In genomic region chr1:20187103-20187812, GRCh38 we compare ENCODE assay signal across 8 cellular contexts. TPM values are rescaled to one million over a fixed set of nuclear protein-coding genes. Genes with fewer than 3 reads are reported as not detected.
A peak's percentile ranks its signal among the peaks of the same experiment; 100 is the strongest.
DNase-seq lines count a peak whose midpoint lies in the region; TF ChIP-seq lines count a peak whose summit lies in the region.

No MANE protein-coding gene starts in this region.

- H3K27ac Mint-ChIP-seq in brain (peak overlapping the region in 4 of 5 experiments; percentile 6 to 65 (median 58)), nephron (peak overlapping the region in 2 of 3 experiments; percentile 46 to 69)

- H3K36me3 Mint-ChIP-seq in brain (no peaks in the 10 kb centered on the region), nephron (ENCODE audit: low read depth) (no peaks in the 10 kb centered on the region)

- WGBS in SK-N-SH (ENCODE audit: low lambda C conversion rate), result 40% methylated on average over 7 of the region's 7 CpGs

- peak overlapping the region in 4 of 5 experiments; percentile 7 to 86 (median 64) for H3K4me3 Mint-ChIP-seq in brain
- H3K4me3 Mint-ChIP-seq in nephron, result peak overlapping the region; percentile 76 to 85 (median 80)

- no peaks in the 10 kb centered on the region for H4K20me1 ChIP-seq in MM.1S (ENCODE audit: insufficient read depth, low read length)
- no peaks in the 10 kb centered on the region for H4K20me1 ChIP-seq in SK-N-SH (ENCODE audit: insufficient read depth)

- H3K4me2 ChIP-seq in MM.1S (ENCODE audit: low read depth, low read length), result no peak overlapping the region
- H3K4me2 ChIP-seq in SK-N-SH, result no peak overlapping the region

- no peaks in the 10 kb centered on the region for H3K9me2 ChIP-seq in MM.1S (replicated peaks; ENCODE audit: insufficient read depth, low read length)
- no peaks in the 10 kb centered on the region for H3K9me2 ChIP-seq in SK-N-SH

- no peaks in the 10 kb centered on the region for H3K36me3 ChIP-seq in MM.1S (replicated peaks; ENCODE audit: insufficient read depth, low read length)
- no peaks in the 10 kb centered on the region for H3K36me3 ChIP-seq in SK-N-SH (replicated peaks in 1 of 2; ENCODE audit: control insufficient read depth in 1 of 2, insufficient read depth in 2 of 2, low read length in 1 of 2)

- H3K4me1 Mint-ChIP-seq in brain, result peaks cover 35% of the 10 kb centered on the region
- peaks cover 53% of the 10 kb centered on the region for H3K4me1 Mint-ChIP-seq in nephron

- DNase-seq in DMS 273 treated with DMSO at 0.1 percent for 48 hours (lab: John Stamatoyannopoulos, UW), result peak; percentile 69
- DNase-seq in NCI-H82 treated with DMSO at 0.1 percent for 48 hours (lab: John Stamatoyannopoulos, UW; ENCODE audit: unreplicated experiment), result peak; percentile 10
- DNase-seq in MM.1S, result no peak
- DNase-seq in SW 1271 (lab: John Stamatoyannopoulos, UW), result no peak
- DNase-seq in SK-N-SH, result no peak
- no peak for DNase-seq in dermis blood vessel endothelial cell

- CTCF ChIA-PET in SK-N-SH (lab: Yijun Ruan, JAX), result interaction anchor here (0.7 to 1.1 kb wide), 3 partner anchors 9 to 174 kb away, joined by 3 read pairs; no protein-coding TSS in a partner anchor

- H3K4me3 ChIP-seq in MM.1S (ENCODE audit: low read length) (no peak overlapping the region), SK-N-SH (ENCODE audit: low read depth in 2 of 2, low read length in 1 of 2) (no peak overlapping the region)

- H3K79me2 ChIP-seq in MM.1S (ENCODE audit: low read length) (no peaks in the 10 kb centered on the region), SK-N-SH (ENCODE audit: insufficient read depth) (no peaks in the 10 kb centered on the region)

- H3F3A ChIP-seq in MM.1S (ENCODE audit: insufficient read depth, low read length) (no peaks in the 10 kb centered on the region), SK-N-SH (replicated peaks; ENCODE audit: insufficient read depth) (no peaks in the 10 kb centered on the region)

- H3K27me3 ChIP-seq in MM.1S (replicated peaks; ENCODE audit: insufficient read depth, low read length), result peaks cover 96% of the 10 kb centered on the region
- H3K27me3 ChIP-seq in SK-N-SH (ENCODE audit: insufficient read depth), result no peaks in the 10 kb centered on the region; the same call in 1 of the 2 replicates

- no peak for TF ChIP-seq RAD21 in SK-N-SH (IDR thresholded peaks at IDR 0.05; ENCODE audit: low read length)

- H3K27me3 Mint-ChIP-seq in brain (peaks cover 41% of the 10 kb centered on the region), nephron (ENCODE audit: low read depth) (peaks cover 17% of the 10 kb centered on the region)

- peaks cover 0 to 5% (median 0%) of the 10 kb centered on the region in 5 experiments for H3K9me3 Mint-ChIP-seq in brain
- no peaks in the 10 kb centered on the region for H3K9me3 Mint-ChIP-seq in nephron

- TF ChIP-seq CTCF in brain (conservative IDR thresholded peaks at IDR 0.05) (no peak), nephron (IDR thresholded peaks at IDR 0.05; ENCODE audit: unreplicated experiment in 3 of 3) (no peak), MM.1S (IDR thresholded peaks at IDR 0.05; ENCODE audit: low read length) (no peak), SK-N-SH (IDR thresholded peaks at IDR 0.05) (no peak)

- H3K4me1 ChIP-seq in MM.1S (ENCODE audit: low read length) (no peaks in the 10 kb centered on the region), SK-N-SH (ENCODE audit: control insufficient read depth in 1 of 2, insufficient read depth in 2 of 2, low read depth in 1 of 2, low read length in 1 of 2) (peaks cover 0 to 3% of the 10 kb centered on the region in 2 experiments; a peak in 1 of 4 replicates)

- H3K27ac ChIP-seq in MM.1S (ENCODE audit: low read length) (no peak overlapping the region), SK-N-SH (ENCODE audit: low read depth in 2 of 2, low read length in 1 of 2) (no peak overlapping the region)

- POLR2A ChIA-PET in SK-N-SH (lab: Yijun Ruan, JAX), result no interaction called here

- H2AFZ ChIP-seq in MM.1S (ENCODE audit: low read length) (no peak overlapping the region), SK-N-SH (ENCODE audit: low read depth) (no peak overlapping the region)

- no peak for TF ChIP-seq EP300 in SK-N-SH (IDR thresholded peaks at IDR 0.05; ENCODE audit: borderline replicate concordance in 1 of 2, low read depth in 1 of 2, low read length in 1 of 2)

- no peak overlapping the region for H3K9ac ChIP-seq in MM.1S (ENCODE audit: low read length)
- no peak overlapping the region for H3K9ac ChIP-seq in SK-N-SH

- H3K9me3 ChIP-seq in MM.1S (replicated peaks; ENCODE audit: insufficient read depth, low read length), result no peaks in the 10 kb centered on the region
- H3K9me3 ChIP-seq in SK-N-SH, result no peaks in the 10 kb centered on the region

TF ChIP-seq in SK-N-SH, 30 proteins besides CTCF, POLR2A, EP300 and RAD21:
- TF ChIP-seq MAX (IDR thresholded peaks at IDR 0.05; ENCODE audit: low read depth), result no peak
- TF ChIP-seq SIN3A (IDR thresholded peaks at IDR 0.05; ENCODE audit: borderline replicate concordance, low read depth, low read length), result no peak
- no peak for TF ChIP-seq REST (IDR thresholded peaks at IDR 0.05; ENCODE audit: low read depth, low read length)
- no peak for TF ChIP-seq IRF3 (IDR thresholded peaks at IDR 0.05; ENCODE audit: low read depth, low read length)

RNA-seq across cellular contexts. Expression of gene PLA2G2C, which starts 0.9 kb away (rescaled TPM):
- polyA plus RNA-seq in brain (ENCODE audit: insufficient read depth, low read depth, low replicate concordance) (not detected), SK-N-SH (2012; rRNA removed) (not detected in 2 replicates)
- polyA plus RNA-seq in SK-N-SH (2012; cell fraction: cytosol; rRNA removed), result not detected in 2 replicates
- not detected in 2 replicates for polyA plus RNA-seq in SK-N-SH (2012; cell fraction: nucleus; rRNA removed)
- not detected in 2 replicates for total RNA-seq in dermis blood vessel endothelial cell

RNA-seq across cellular contexts. Expression of gene UBXN10, which starts 1.4 kb away (rescaled TPM):
- 1.4 TPM for polyA plus RNA-seq in brain (ENCODE audit: insufficient read depth, low read depth, low replicate concordance)
- not detected in 2 replicates for polyA plus RNA-seq in SK-N-SH (2012; rRNA removed)
- polyA plus RNA-seq in SK-N-SH (2012; cell fraction: cytosol; rRNA removed), result under 0.01 TPM in 1 of 2 replicates, not detected in the other
- not detected in 2 replicates for polyA plus RNA-seq in SK-N-SH (2012; cell fraction: nucleus; rRNA removed)
- 0.05 TPM in 1 of 2 replicates, not detected in the other for total RNA-seq in dermis blood vessel endothelial cell

RNA-seq across cellular contexts. Expression of gene PLA2G2F, which starts 48.1 kb away (rescaled TPM):
- polyA plus RNA-seq in brain (ENCODE audit: insufficient read depth, low read depth, low replicate concordance) (not detected), SK-N-SH (2012; rRNA removed) (not detected in 2 replicates)
- polyA plus RNA-seq in SK-N-SH (2012; cell fraction: cytosol; rRNA removed), result not detected in 2 replicates
- 0.01 TPM in 1 of 2 replicates, not detected in the other for polyA plus RNA-seq in SK-N-SH (2012; cell fraction: nucleus; rRNA removed)
- not detected in 2 replicates for total RNA-seq in dermis blood vessel endothelial cell

Comparison
In these comparisons a context has a peak if more than half of its experiments do, and no peak if none do; other contexts are left out.
1. DNase-seq: peak in DMS 273 treated with DMSO at 0.1 percent for 48 hours (single experiment) and NCI-H82 treated with DMSO at 0.1 percent for 48 hours (single experiment); none in MM.1S (single experiment), SW 1271 (0 of 2), SK-N-SH (single experiment) and dermis blood vessel endothelial cell (single experiment).